Comparison of ENCODE assay signal across 23 cellular contexts in the genomic region with DNA sequence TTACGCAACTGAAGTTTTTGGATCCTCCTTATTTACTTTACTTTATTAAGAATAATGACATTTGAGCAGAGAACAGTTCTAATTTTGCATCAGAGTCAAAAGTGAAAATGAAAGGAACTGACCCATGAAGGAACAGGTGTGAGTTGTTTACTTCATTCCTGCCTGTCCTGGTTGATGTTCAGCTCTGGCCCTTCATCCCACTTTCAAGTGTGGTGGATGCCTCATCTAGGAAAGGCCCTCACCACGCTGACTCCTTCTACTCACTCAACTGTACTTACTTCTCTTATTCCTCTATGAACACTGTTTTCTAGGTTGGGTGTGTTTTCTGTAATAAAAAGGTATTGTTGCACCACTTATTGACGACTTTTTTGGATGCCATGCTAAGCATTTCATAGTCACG.
DNase-seq lines count a peak whose midpoint lies in the region; ATAC-seq, FAIRE-seq and TF ChIP-seq lines count a peak whose summit lies in the region.
"Had no signal": no experiment of that assay in that cellular context is flagged by ENCODE, and none has a peak within 500 bp of the region (broad histone marks: within the 10 kb centered on the region; RNA-seq: fewer than 3 reads in every experiment).

No MANE protein-coding gene starts in this region.

- intact Hi-C loops in GM12878 (cut with micrococcal nuclease; ENCODE audit: unreplicated experiment) = no loop called here

- H2AFZ ChIP-seq in Loucy (ENCODE audit: low read length) = no peak overlapping the region
- no peak overlapping the region for H2AFZ ChIP-seq in OCI-LY1 (ENCODE audit: low read length)
- no peak overlapping the region for H2AFZ ChIP-seq in GM12878 (ENCODE audit: control insufficient read depth, low read depth, low read length)
- H2AFZ ChIP-seq: GM23338 had no signal

- no peak for TF ChIP-seq CTCF in Loucy (conservative IDR thresholded peaks at IDR 0.05; ENCODE audit: low read length)
- TF ChIP-seq CTCF in OCI-LY1 (IDR thresholded peaks at IDR 0.05; ENCODE audit: low read length) = no peak
- TF ChIP-seq CTCF in GM12878 (IDR thresholded peaks at IDR 0.05 in 2 of 3, conservative IDR thresholded peaks at IDR 0.05 in 1 of 3; ENCODE audit: control insufficient read depth in 2 of 3, extremely low read depth in 1 of 3, insufficient read depth in 1 of 3, low read depth in 3 of 3, low read length in 3 of 3) = no peak

- DNase-seq in GM12878 (ENCODE audit: low read depth, low spot score) = no peak
- no peak for DNase-seq in NCI-H226
- DNase-seq in EL = no peak
- no peak for DNase-seq in stimulated activated naive CD8-positive, alpha-beta T cell treated with anti-CD3 and anti-CD28 coated beads, Interleukin-15, amount 100 ng/mL, for 72 hours
- DNase-seq: ACHN; BE2C; Caco-2; CD4-positive, alpha-beta T cell; DMS153; DMS79 treated with DMSO at 0.1 percent for 48 hours; H7; HFFc6; KBM-7 had no signal

- TF ChIP-seq EP300 in GM12878 (IDR thresholded peaks at IDR 0.05; ENCODE audit: borderline replicate concordance in 1 of 2, control insufficient read depth in 1 of 2, low read depth in 2 of 2, low read length in 2 of 2) = no peak

- H3K4me3 ChIP-seq in Loucy (ENCODE audit: low read length, poor library complexity, severe bottlenecking) (no peak overlapping the region), OCI-LY1 (ENCODE audit: low read depth, low read length, poor library complexity, severe bottlenecking) (peak overlapping the region; percentile 58), GM12878 (no peak overlapping the region)
- H3K4me3 ChIP-seq: GM23338 had no signal

- peaks cover 64% of the 10 kb centered on the region for H3K27me3 Mint-ChIP-seq in stimulated activated naive CD8-positive, alpha-beta T cell treated with anti-CD3 and anti-CD28 coated beads, Interleukin-15, amount 100 ng/mL, for 72 hours

- RAD21 ChIA-PET in GM12878 (lab: Charles Lee; ENCODE audit: unreplicated experiment) = no interaction called here

- H3K36me3 ChIP-seq in Loucy (ENCODE audit: insufficient read depth, low read length) = no peaks in the 10 kb centered on the region
- no peaks in the 10 kb centered on the region; the same call in 1 of the 2 replicates for H3K36me3 ChIP-seq in OCI-LY1 (ENCODE audit: insufficient read depth, low read length)
- no peaks in the 10 kb centered on the region for H3K36me3 ChIP-seq in GM12878 (ENCODE audit: control insufficient read depth in 2 of 2, insufficient read depth in 2 of 2, low read length in 1 of 2)
- H3K36me3 ChIP-seq: BE2C had no signal

- no peaks in the 10 kb centered on the region for H3K9me3 ChIP-seq in Loucy (ENCODE audit: insufficient read depth, low read depth, low read length)
- H3K9me3 ChIP-seq in OCI-LY1 (ENCODE audit: low read length) = no peaks in the 10 kb centered on the region
- H3K9me3 ChIP-seq in GM12878 (replicated peaks; ENCODE audit: control insufficient read depth, insufficient read depth, low read length) = no peaks in the 10 kb centered on the region
- H3K9me3 ChIP-seq: BE2C had no signal

- CTCF ChIA-PET in GM12878 (lab: Yijun Ruan, JAX) = no interaction called here

- H4K20me1 ChIP-seq in Loucy (ENCODE audit: insufficient read depth, low read length, poor library complexity, severe bottlenecking) = no peaks in the 10 kb centered on the region
- no peaks in the 10 kb centered on the region for H4K20me1 ChIP-seq in OCI-LY1 (ENCODE audit: insufficient read depth, low read length)
- H4K20me1 ChIP-seq in GM12878 (ENCODE audit: control insufficient read depth, insufficient read depth) = no peaks in the 10 kb centered on the region

- H3K9me2 ChIP-seq in Loucy (replicated peaks; ENCODE audit: low read depth, low read length) = no peaks in the 10 kb centered on the region
- no peaks in the 10 kb centered on the region for H3K9me2 ChIP-seq in OCI-LY1 (ENCODE audit: low read depth, low read length)

- TF ChIP-seq RAD21 in GM12878 (IDR thresholded peaks at IDR 0.05; ENCODE audit: insufficient read depth, low read depth, low read length) = no peak

- H3K9ac ChIP-seq in Loucy (ENCODE audit: low read depth, low read length, poor library complexity, severe bottlenecking) (no peak overlapping the region), OCI-LY1 (ENCODE audit: low read length) (no peak overlapping the region; the same call in 1 of the 2 replicates), GM12878 (ENCODE audit: control insufficient read depth, insufficient read depth, low read length) (no peak overlapping the region)

- H3K27ac ChIP-seq in OCI-LY1 (ENCODE audit: low read depth, low read length, poor library complexity, severe bottlenecking) = peak overlapping the region; percentile 84
- H3K27ac ChIP-seq in GM12878 (ENCODE audit: control insufficient read depth, insufficient read depth) = no peak overlapping the region
- H3K27ac ChIP-seq: C4-2B had no signal

- in situ Hi-C loops in GM12878 (cut with MboI) = no loop called here

- FAIRE-seq in GM12878 (lab: Jason Lieb, UNC) = no peak
- FAIRE-seq: A204.1, GM12891, HepG2 had no signal

- TF ChIP-seq POLR2A in GM12878 (IDR thresholded peaks at IDR 0.05; ENCODE audit: low read depth, low read length) = no peak

- H3K79me2 ChIP-seq in Loucy (ENCODE audit: insufficient read depth, low read length) = no peaks in the 10 kb centered on the region
- H3K79me2 ChIP-seq in OCI-LY1 (ENCODE audit: insufficient read depth, low read length) = peaks cover 12% of the 10 kb centered on the region; the same call in 1 of the 2 replicates
- no peaks in the 10 kb centered on the region for H3K79me2 ChIP-seq in GM12878 (ENCODE audit: control insufficient read depth, insufficient read depth, low read length)

- H3K4me3 Mint-ChIP-seq in stimulated activated naive CD8-positive, alpha-beta T cell treated with anti-CD3 and anti-CD28 coated beads, Interleukin-15, amount 100 ng/mL, for 72 hours = no peak overlapping the region
- H3K4me3 Mint-ChIP-seq: CD4-positive, alpha-beta T cell; GM23338; HFFc6; IgD-negative memory B cell had no signal

- H3K27me3 ChIP-seq in Loucy (ENCODE audit: insufficient read depth, low read length, poor library complexity, severe bottlenecking) (no peaks in the 10 kb centered on the region), OCI-LY1 (ENCODE audit: insufficient read depth, low read length) (no peaks in the 10 kb centered on the region), GM12878 (replicated peaks in 1 of 2; ENCODE audit: control insufficient read depth in 2 of 2, insufficient read depth in 2 of 2, low read length in 1 of 2) (no peaks in the 10 kb centered on the region)
- H3K27me3 ChIP-seq: BE2C had no signal

- H3K4me2 ChIP-seq in Loucy (ENCODE audit: low read depth, low read length, poor library complexity, severe bottlenecking) (peak overlapping the region; percentile 2), OCI-LY1 (ENCODE audit: low read length) (peak overlapping the region; percentile 49), GM12878 (ENCODE audit: control insufficient read depth, insufficient read depth) (0 out of 2 replicates have a peak overlapping the region, but pooled peaks have one; percentile 25)
- H3K4me2 ChIP-seq: GM23338 had no signal

- no TSS peak for BruUV-seq in GM12878 (replicated peaks; lab: Mats Ljungman, UMichigan)

- H3K27ac Mint-ChIP-seq in stimulated activated naive CD8-positive, alpha-beta T cell treated with anti-CD3 and anti-CD28 coated beads, Interleukin-15, amount 100 ng/mL, for 72 hours = no peak overlapping the region
- H3K27ac Mint-ChIP-seq: CD4-positive, alpha-beta T cell; GM23338; HFFc6; IgD-negative memory B cell had no signal

- POLR2A ChIA-PET in GM12878 (lab: Charles Lee) = no interaction called here

- SMC1A ChIA-PET in GM12878 (lab: Charles Lee; ENCODE audit: uncharacterized antibody, unreplicated experiment) = no interaction called here

- H3K4me1 ChIP-seq in Loucy (ENCODE audit: insufficient read depth, low read length, poor library complexity, severe bottlenecking) (peaks cover 12% of the 10 kb centered on the region), OCI-LY1 (ENCODE audit: insufficient read depth, low read length, severe bottlenecking) (peaks cover 38% of the 10 kb centered on the region), GM12878 (ENCODE audit: control insufficient read depth, insufficient read depth, low read length) (no peaks in the 10 kb centered on the region)
- H3K4me1 ChIP-seq: BE2C, Caco-2 had no signal

- peaks cover 19 to 21% of the 10 kb centered on the region in 2 donors for H3K9me3 Mint-ChIP-seq in stimulated activated naive CD8-positive, alpha-beta T cell treated with anti-CD3 and anti-CD28 coated beads, Interleukin-15, amount 100 ng/mL, for 72 hours

- ATAC-seq in GM12878 (no peak), HG02798 (IDR thresholded peaks at IDR 0.05; ENCODE audit: poor library complexity, unreplicated experiment) (no peak)
- ATAC-seq in stimulated activated naive CD8-positive, alpha-beta T cell treated with anti-CD3 and anti-CD28 coated beads, Interleukin-15, amount 100 ng/mL, for 72 hours = no peak
- ATAC-seq: GM23338, HCT116, HepG2 had no signal

- no peaks in the 10 kb centered on the region for H3K4me1 Mint-ChIP-seq in stimulated activated naive CD8-positive, alpha-beta T cell treated with anti-CD3 and anti-CD28 coated beads, Interleukin-15, amount 100 ng/mL, for 72 hours
- H3K4me1 Mint-ChIP-seq: GM23338 had no signal

- WGBS in GM12878 (ENCODE audit: insufficient coverage, insufficient replicate concordance, low lambda C conversion rate, missing lambda C conversion rate) = 1% methylated on average over 4 of the region's 4 CpGs

- no peaks in the 10 kb centered on the region for H3F3A ChIP-seq in Loucy (ENCODE audit: low read depth)
- no peaks in the 10 kb centered on the region for H3F3A ChIP-seq in OCI-LY1 (ENCODE audit: insufficient read depth, low read length)

TF ChIP-seq in GM12878, 131 proteins besides CTCF, POLR2A, EP300 and RAD21 (continues in another document):
- TF ChIP-seq MYB (IDR thresholded peaks at IDR 0.05; ENCODE audit: borderline replicate concordance, low read depth, low read length) (no peak), SMC3 (IDR thresholded peaks at IDR 0.05; ENCODE audit: borderline replicate concordance, low read length) (no peak), RUNX3 (IDR thresholded peaks at IDR 0.05; ENCODE audit: low read length) (no peak), FOXM1 (IDR thresholded peaks at IDR 0.05; ENCODE audit: low read depth, low read length) (no peak), NR2F1 (conservative IDR thresholded peaks at IDR 0.05) (no peak), NFXL1 (IDR thresholded peaks at IDR 0.05; ENCODE audit: borderline replicate concordance) (no peak), ZSCAN29 (IDR thresholded peaks at IDR 0.05) (no peak), TBL1XR1 (IDR thresholded peaks at IDR 0.05; ENCODE audit: low read depth, low read length) (no peak)
- TF ChIP-seq, protein P1, sequence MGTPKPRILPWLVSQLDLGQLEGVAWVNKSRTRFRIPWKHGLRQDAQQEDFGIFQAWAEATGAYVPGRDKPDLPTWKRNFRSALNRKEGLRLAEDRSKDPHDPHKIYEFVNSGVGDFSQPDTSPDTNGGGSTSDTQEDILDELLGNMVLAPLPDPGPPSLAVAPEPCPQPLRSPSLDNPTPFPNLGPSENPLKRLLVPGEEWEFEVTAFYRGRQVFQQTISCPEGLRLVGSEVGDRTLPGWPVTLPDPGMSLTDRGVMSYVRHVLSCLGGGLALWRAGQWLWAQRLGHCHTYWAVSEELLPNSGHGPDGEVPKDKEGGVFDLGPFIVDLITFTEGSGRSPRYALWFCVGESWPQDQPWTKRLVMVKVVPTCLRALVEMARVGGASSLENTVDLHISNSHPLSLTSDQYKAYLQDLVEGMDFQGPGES (IDR thresholded peaks at IDR 0.05) = no peak
